Comparison of ENCODE assay signal across 16 cellular contexts in genomic region chr20:50672400-50673145, GRCh38. TPM values are rescaled to one million over a fixed set of nuclear protein-coding genes. Genes with fewer than 3 reads are reported as not detected.
A peak's percentile ranks its signal among the peaks of the same experiment; 100 is the strongest.
DNase-seq lines count a peak whose midpoint lies in the region; ATAC-seq and FAIRE-seq lines count a peak whose summit lies in the region.
"Had no signal": no experiment of that assay in that cellular context is flagged by ENCODE, and none has a peak within 500 bp of the region (broad histone marks: within the 10 kb centered on the region; RNA-seq: fewer than 3 reads in every experiment).

No MANE protein-coding gene starts in this region.

- WGBS in trophoblast cell (ENCODE audit: extremely low coverage, insufficient coverage, insufficient read length) = no CpG with 5 or more reads among the region's 8 CpGs

- H4K8ac ChIP-seq in trophoblast cell (ENCODE audit: low read depth, low read length) = no peak overlapping the region

- no peaks in the 10 kb centered on the region for H3K27me3 ChIP-seq in trophoblast cell (ENCODE audit: insufficient read depth, low read length)

- peaks cover 7% of the 10 kb centered on the region for H3K79me1 ChIP-seq in trophoblast cell (ENCODE audit: low read length)

- H3K14ac ChIP-seq in trophoblast cell (ENCODE audit: low read length) = no peak overlapping the region

- H3K4me2 ChIP-seq in trophoblast cell (ENCODE audit: low read length) = no peak overlapping the region

- H3K4me1 ChIP-seq in trophoblast cell (ENCODE audit: control insufficient read depth in 1 of 2, insufficient read depth in 2 of 2, low read length in 2 of 2) = peaks cover 16 to 26% of the 10 kb centered on the region in 2 experiments

- H3K9ac ChIP-seq in trophoblast cell (ENCODE audit: low read length) = no peak overlapping the region

- no peak overlapping the region for H2AFZ ChIP-seq in trophoblast cell (ENCODE audit: insufficient read depth, low read length, poor library complexity)

- H3K79me2 ChIP-seq in trophoblast cell (ENCODE audit: control insufficient read depth, insufficient read depth, low read length, poor library complexity) = no peaks in the 10 kb centered on the region

- H2BK120ac ChIP-seq in trophoblast cell (ENCODE audit: insufficient read depth, low read length, poor library complexity) = no peak overlapping the region

- peaks cover 3% of the 10 kb centered on the region for H3K9me3 ChIP-seq in trophoblast cell (ENCODE audit: insufficient read depth, low read depth, low read length)

- H2AK5ac ChIP-seq in trophoblast cell (ENCODE audit: low read length) = peak overlapping the region; percentile 16

- no peak overlapping the region for H3K18ac ChIP-seq in trophoblast cell (ENCODE audit: low read length)

- H3K4me3 ChIP-seq in trophoblast cell (ENCODE audit: low read depth, low read length) = no peak overlapping the region

- no peak overlapping the region for H4K91ac ChIP-seq in trophoblast cell (ENCODE audit: low read depth, low read length)

- no peak overlapping the region for H4K12ac ChIP-seq in trophoblast cell (ENCODE audit: low read depth, low read length)

- no peak overlapping the region for H2BK5ac ChIP-seq in trophoblast cell (ENCODE audit: low read depth, low read length, poor library complexity)

- FAIRE-seq in HTR-8/SVneo (lab: Jason Lieb, UNC) (peak; percentile 52), frontal cortex (lab: Jason Lieb, UNC) (no peak)
- FAIRE-seq: A204.1, D721Med, GM12892 had no signal

- DNase-seq in HTR-8/SVneo (ENCODE audit: insufficient read length, low spot score) = no peak
- peak; percentile 33 for DNase-seq in OCI-M1 (lab: John Stamatoyannopoulos, UW)
- no peak for DNase-seq in left lobe of liver (ENCODE audit: low spot score)
- DNase-seq in trophoblast cell = no peak
- DNase-seq in stimulated activated naive CD4-positive, alpha-beta T cell treated with Interleukin-2 at 50 U/mL for 16 hours (lab: John Stamatoyannopoulos, UW) = no peak
- DNase-seq in frontal cortex (ENCODE audit: low spot score in 2 of 2) = no peak
- no peak for DNase-seq in effector CD8-positive, alpha-beta T cell (lab: John Stamatoyannopoulos, UW)
- DNase-seq: C1 segment of cervical spinal cord; CD4-positive, alpha-beta T cell; DND-41; GDM1 had no signal

- H2BK12ac ChIP-seq in trophoblast cell (ENCODE audit: low read length) = peak overlapping the region; percentile 60

- ATAC-seq in left lobe of liver (peak; percentile 17), HG03196 (IDR thresholded peaks at IDR 0.05; ENCODE audit: unreplicated experiment) (no peak)
- ATAC-seq: HCT116 had no signal

- no peak overlapping the region for H3K23ac ChIP-seq in trophoblast cell (ENCODE audit: low read length)

- H3K27ac ChIP-seq in trophoblast cell (ENCODE audit: low read depth, low read length) = no peak overlapping the region

- H3K36me3 ChIP-seq in trophoblast cell (ENCODE audit: control insufficient read depth in 1 of 2, insufficient read depth in 2 of 2, low read length in 2 of 2) = no peaks in the 10 kb centered on the region

- no peak overlapping the region for H3K4ac ChIP-seq in trophoblast cell (ENCODE audit: low read depth, low read length)

RNA-seq across cellular contexts. Expression of gene RIPOR3, which starts 18.8 kb away (rescaled TPM):
- total RNA-seq in left lobe of liver (20.1 TPM), frontal cortex (0.41 TPM)
- polyA plus RNA-seq in trophoblast cell (2013) = 0.12 and 0.15 TPM in 2 replicates
- total RNA-seq: CD4-positive, alpha-beta T cell had no signal

RNA-seq across cellular contexts. Expression of gene PARD6B, which starts 58.8 kb away (rescaled TPM):
- total RNA-seq in left lobe of liver (10.9 TPM), frontal cortex (20.4 TPM)
- polyA plus RNA-seq in trophoblast cell (2013) = 9.4 and 9.5 TPM in 2 replicates

Comparison
In these comparisons a context has a peak if more than half of its experiments do, and no peak if none do; other contexts are left out.
1. RNA of gene RIPOR3, which starts 18.8 kb away (total RNA-seq): 20.1 TPM in left lobe of liver (single experiment); 0.41 TPM in frontal cortex (single experiment); every median in the first group is over 10 times any median in the second.